9 cellular contexts compared by ENCODE assay signal in genomic region chr9:34589656-34590375, GRCh38. TPM values are rescaled to one million over a fixed set of nuclear protein-coding genes. Genes with fewer than 3 reads are reported as not detected.
A peak's percentile ranks its signal among the peaks of the same experiment; 100 is the strongest.
DNase-seq lines count a peak whose midpoint lies in the region; ATAC-seq, FAIRE-seq and TF ChIP-seq lines count a peak whose summit lies in the region.
"Had no signal": no experiment of that assay in that cellular context is flagged by ENCODE, and none has a peak within 500 bp of the region (broad histone marks: within the 10 kb centered on the region; RNA-seq: fewer than 3 reads in every experiment).

Gene CNTFR, minus strand, starts transcription at chr9:34589724. Its CDS starts 20,743 bp downstream, at chr9:34568981.

- FAIRE-seq in pancreas (lab: Jason Lieb, UNC) = no peak

- CTCF ChIA-PET in activated CD8-positive, alpha-beta T cell treated with anti-CD3 and anti-CD28 coated beads, Interleukin-2, amount 10 ng/mL, durations not matched to agents 7 days and 5 days (lab: Charles Lee) = interaction anchor here (1.9 kb wide), 1 partner anchor 14 kb away, joined by 5 read pairs; no protein-coding TSS in a partner anchor

- intact Hi-C loops in Right ventricle myocardium superior (cut with DNase I) (loop anchor here (2.0 to 10.0 kb wide), 2 partner anchors 41 to 185 kb away; no protein-coding TSS in a partner anchor), pancreas (cut with DNase I) (loop anchor here in 2 of 3 donors (5.0 to 10.0 kb wide), 4 partner anchors 38 to 185 kb away; no protein-coding TSS in a partner anchor)

- 2% methylated on average over 52 to 100 of the region's 100 CpGs for WGBS in pancreas, 2 donors

- peaks cover 0 to 3% (median 0%) of the 10 kb centered on the region in 3 donors for H3K4me1 ChIP-seq in pancreas

- no peak for ATAC-seq in activated CD8-positive, alpha-beta T cell treated with anti-CD3 and anti-CD28 coated beads, Interleukin-2, amount 10 ng/mL, durations not matched to agents 7 days and 5 days
- ATAC-seq in Right ventricle myocardium superior (ENCODE audit: poor library complexity) (peak; percentile 11), pancreas (peak in 2 of 4 donors; percentile 27 to 28), GM21526 (IDR thresholded peaks at IDR 0.05; ENCODE audit: low FRiP score, unreplicated experiment) (no peak)

- H3K27ac Mint-ChIP-seq in activated CD8-positive, alpha-beta T cell treated with anti-CD3 and anti-CD28 coated beads, Interleukin-2, amount 10 ng/mL, durations not matched to agents 7 days and 5 days = no peak within 1 kb of the TSS

- H3K4me3 Mint-ChIP-seq in activated CD8-positive, alpha-beta T cell treated with anti-CD3 and anti-CD28 coated beads, Interleukin-2, amount 10 ng/mL, durations not matched to agents 7 days and 5 days = peak within 1 kb of the TSS; percentile 39

- H3K36me3 Mint-ChIP-seq in activated CD8-positive, alpha-beta T cell treated with anti-CD3 and anti-CD28 coated beads, Interleukin-2, amount 10 ng/mL, durations not matched to agents 7 days and 5 days (ENCODE audit: low read depth) = no peaks in the 10 kb centered on the region

- H3K9me3 Mint-ChIP-seq in activated CD8-positive, alpha-beta T cell treated with anti-CD3 and anti-CD28 coated beads, Interleukin-2, amount 10 ng/mL, durations not matched to agents 7 days and 5 days (ENCODE audit: insufficient read depth) = no peaks in the 10 kb centered on the region

- no peaks in the 10 kb centered on the region for H3K36me3 ChIP-seq in pancreas

- H3K4me3 ChIP-seq in pancreas = peak within 1 kb of the TSS in 3 of 4 donors; percentile 10 to 38 (median 31)

- POLR2A ChIA-PET in activated CD8-positive, alpha-beta T cell treated with anti-CD3 and anti-CD28 coated beads, Interleukin-2, amount 10 ng/mL, durations not matched to agents 7 days and 5 days (lab: Charles Lee) = no interaction called here

- peak; percentile 23 for DNase-seq in stimulated activated CD4-positive, alpha-beta T cell treated with anti-CD3 and anti-CD28 coated beads, Interleukin-12 subunit alpha, Interleukin-12 subunit beta, amount 100 ng/mL, for 4 hours
- DNase-seq in stimulated activated CD4-positive, alpha-beta T cell treated with anti-CD3 and anti-CD28 coated beads, Interleukin-2, amount 100 ng/mL, for 48 hours = no peak
- DNase-seq in activated CD8-positive, alpha-beta T cell treated with anti-CD3 and anti-CD28 coated beads, Interleukin-2, amount 10 ng/mL, durations not matched to agents 7 days and 5 days = no peak
- DNase-seq in Right ventricle myocardium superior (peak; percentile 71), pancreas (no peak), ureter (ENCODE audit: low spot score) (no peak), inferior parietal cortex (ENCODE audit: extremely low spot score) (no peak)

- H3K27ac ChIP-seq in pancreas = no peak within 1 kb of the TSS

- no peaks in the 10 kb centered on the region for H3K9me3 ChIP-seq in pancreas

- peaks cover 78% of the 10 kb centered on the region for H3K27me3 Mint-ChIP-seq in activated CD8-positive, alpha-beta T cell treated with anti-CD3 and anti-CD28 coated beads, Interleukin-2, amount 10 ng/mL, durations not matched to agents 7 days and 5 days (ENCODE audit: low read depth)

- TF ChIP-seq CTCF in pancreas (IDR thresholded peaks at IDR 0.05) = no peak

- H3K27me3 ChIP-seq in pancreas = peaks cover 0 to 25% (median 4%) of the 10 kb centered on the region in 4 donors

- H3K4me1 Mint-ChIP-seq in activated CD8-positive, alpha-beta T cell treated with anti-CD3 and anti-CD28 coated beads, Interleukin-2, amount 10 ng/mL, durations not matched to agents 7 days and 5 days (ENCODE audit: low read depth) = peaks cover 25% of the 10 kb centered on the region

RNA-seq across cellular contexts. Expression of gene CNTFR, which starts in this region (rescaled TPM):
- total RNA-seq in activated CD8-positive, alpha-beta T cell treated with anti-CD3 and anti-CD28 coated beads, Interleukin-2, amount 10 ng/mL, durations not matched to agents 7 days and 5 days = not detected
- total RNA-seq in Right ventricle myocardium superior = 7.8 TPM
- total RNA-seq in pancreas = 1 to 10 TPM in 2 of 6 donors, under 1 TPM in 3, not detected in 1; 0.12 to 2.6 (median 0.31) TPM
- polyA plus RNA-seq in pancreas = 1 to 10 TPM in 1 of 2 donors, under 1 TPM in 1; 0.87 to 2.5 TPM
- 9.4 TPM for total RNA-seq in ureter
- total RNA-seq: activated CD8-positive, alpha-beta memory T cell treated with anti-CD3 and anti-CD28 coated beads for 36 hours had no signal

Comparison
In these comparisons a context has a peak if more than half of its experiments do, and no peak if none do; other contexts are left out.
1. DNase-seq: peak in stimulated activated CD4-positive, alpha-beta T cell treated with anti-CD3 and anti-CD28 coated beads, Interleukin-12 subunit alpha, Interleukin-12 subunit beta, amount 100 ng/mL, for 4 hours (single experiment) and Right ventricle myocardium superior (single experiment); none in stimulated activated CD4-positive, alpha-beta T cell treated with anti-CD3 and anti-CD28 coated beads, Interleukin-2, amount 100 ng/mL, for 48 hours (0 of 2), activated CD8-positive, alpha-beta T cell treated with anti-CD3 and anti-CD28 coated beads, Interleukin-2, amount 10 ng/mL, durations not matched to agents 7 days and 5 days (single experiment), pancreas (0 of 6), ureter (single experiment) and inferior parietal cortex (single experiment).